Comparison of ENCODE assay signal across 23 cellular contexts in genomic region chr17:41553987-41554680, GRCh38. TPM values are rescaled to one million over a fixed set of nuclear protein-coding genes. Genes with fewer than 3 reads are reported as not detected.
DNase-seq lines count a peak whose midpoint lies in the region; ATAC-seq, FAIRE-seq and TF ChIP-seq lines count a peak whose summit lies in the region.
"Had no signal": no experiment of that assay in that cellular context is flagged by ENCODE, and none has a peak within 500 bp of the region (broad histone marks: within the 10 kb centered on the region; RNA-seq: fewer than 3 reads in every experiment).

No MANE protein-coding gene starts in this region.

- TF ChIP-seq CTCF in HepG2 (CRISPR knock-in tag; IDR thresholded peaks at IDR 0.05) (no peak), right lobe of liver (IDR thresholded peaks at IDR 0.05) (no peak)

- no peaks in the 10 kb centered on the region for H3K9me3 Mint-ChIP-seq in activated T-helper 1 cell treated with anti-CD3 and anti-CD28 coated beads, Interleukin-12 subunit alpha, Interleukin-12 subunit beta, Interleukin-2, Interleukin-4 antibody, amounts not matched to agents 30 ng/mL and 10 ng/mL and 1 ng/mL, durations not matched to agents 14 hours and 24 hours and 36 hours
- H3K9me3 Mint-ChIP-seq: activated B cell treated with CpG ODN at 0.5 μM for 24 hours; activated CD8-positive, alpha-beta T cell treated with anti-CD3 and anti-CD28 coated beads for 36 hours; activated naive CD8-positive, alpha-beta T cell treated with anti-CD3 and anti-CD28 coated beads, Interleukin-2, amount 10 ng/mL, durations not matched to agents 7 days and 5 days; stimulated activated naive CD8-positive, alpha-beta T cell treated with anti-CD3 and anti-CD28 coated beads, Interleukin-15, amount 100 ng/mL, for 72 hours had no signal

- BruUV-seq in HepG2 (replicated peaks; lab: Mats Ljungman, UMichigan) = no TSS peak

- DNase-seq in HepG2 (ENCODE audit: low spot score) = no peak
- no peak for DNase-seq in right lobe of liver
- no peak for DNase-seq in activated T-helper 1 cell treated with anti-CD3 and anti-CD28 coated beads, Interleukin-12 subunit alpha, Interleukin-12 subunit beta, Interleukin-2, Interleukin-4 antibody, amounts not matched to agents 30 ng/mL and 10 ng/mL and 1 ng/mL, durations not matched to agents 14 hours and 24 hours and 36 hours (ENCODE audit: low spot score)
- no peak for DNase-seq in stimulated activated CD4-positive, alpha-beta T cell treated with anti-CD3 and anti-CD28 coated beads, Interleukin-12 subunit alpha, Interleukin-12 subunit beta, amount 100 ng/mL, for 4 hours
- DNase-seq: activated B cell treated with CpG ODN at 0.5 μM for 24 hours; activated CD8-positive, alpha-beta T cell treated with anti-CD3 and anti-CD28 coated beads for 36 hours; activated naive CD8-positive, alpha-beta T cell treated with anti-CD3 and anti-CD28 coated beads, Interleukin-2, amount 10 ng/mL, durations not matched to agents 7 days and 5 days; activated T-cell treated with anti-CD3 and anti-CD28 coated beads, Interleukin-2, amount 50 U/mL, for 48 hours; GDM1; left lung; NCI-H1436; NCI-H748 treated with DMSO at 0.1 percent for 48 hours; OCI-M1; stimulated activated naive CD8-positive, alpha-beta T cell treated with anti-CD3 and anti-CD28 coated beads, Interleukin-15, amount 100 ng/mL, for 72 hours; T-helper 2 cell; upper lobe of right lung had no signal

- H3K9me3 ChIP-seq in HepG2 (ENCODE audit: low read length) (no peaks in the 10 kb centered on the region), right lobe of liver (no peaks in the 10 kb centered on the region)
- H3K9me3 ChIP-seq: BLaER1 treated with 17β-estradiol and CSF1 and Interleukin-3, amounts not matched to agents 10 nM and 100 nM; breast epithelium; left lung; mucosa of descending colon; right atrium auricular region; SJSA1; upper lobe of right lung had no signal

- intact Hi-C loops in HepG2 (cut with micrococcal nuclease; ENCODE audit: unreplicated experiment) (no loop called here), right lobe of liver (cut with DNase I) (loop anchor here (10.0 kb wide), 1 partner anchor 101 kb away; no protein-coding TSS in a partner anchor)
- intact Hi-C loops in activated T-helper 1 cell treated with anti-CD3 and anti-CD28 coated beads, Interleukin-12 subunit alpha, Interleukin-12 subunit beta, Interleukin-2, Interleukin-4 antibody, amounts not matched to agents 30 ng/mL and 10 ng/mL and 1 ng/mL, durations not matched to agents 14 hours and 24 hours and 36 hours (cut with micrococcal nuclease) = no loop called here

- H3K27me3 ChIP-seq in HepG2 (ENCODE audit: control insufficient read depth in 1 of 2, insufficient read depth in 2 of 2, low read length in 2 of 2) (peaks cover 4 to 37% of the 10 kb centered on the region in 2 experiments; a peak in 4 of 5 replicates), right lobe of liver (no peaks in the 10 kb centered on the region)
- H3K27me3 ChIP-seq: BLaER1 treated with 17β-estradiol and CSF1 and Interleukin-3, amounts not matched to agents 10 nM and 100 nM; breast epithelium; right atrium auricular region; SJSA1; upper lobe of right lung had no signal

- ATAC-seq in HepG2 (no peak), right lobe of liver (no peak)
- ATAC-seq: activated CD8-positive, alpha-beta T cell treated with anti-CD3 and anti-CD28 coated beads for 36 hours; left lung; stimulated activated naive CD8-positive, alpha-beta T cell treated with anti-CD3 and anti-CD28 coated beads, Interleukin-15, amount 100 ng/mL, for 72 hours; upper lobe of right lung had no signal

- no peak overlapping the region for H3K4me2 ChIP-seq in HepG2 (ENCODE audit: low read depth, low read length)
- H3K4me2 ChIP-seq: BLaER1 treated with 17β-estradiol and CSF1 and Interleukin-3, amounts not matched to agents 10 nM and 100 nM had no signal

- peaks cover 10% of the 10 kb centered on the region for H3K27me3 Mint-ChIP-seq in activated T-helper 1 cell treated with anti-CD3 and anti-CD28 coated beads, Interleukin-12 subunit alpha, Interleukin-12 subunit beta, Interleukin-2, Interleukin-4 antibody, amounts not matched to agents 30 ng/mL and 10 ng/mL and 1 ng/mL, durations not matched to agents 14 hours and 24 hours and 36 hours (ENCODE audit: insufficient read depth)

- peaks cover 5% of the 10 kb centered on the region for H3K4me1 Mint-ChIP-seq in activated T-helper 1 cell treated with anti-CD3 and anti-CD28 coated beads, Interleukin-12 subunit alpha, Interleukin-12 subunit beta, Interleukin-2, Interleukin-4 antibody, amounts not matched to agents 30 ng/mL and 10 ng/mL and 1 ng/mL, durations not matched to agents 14 hours and 24 hours and 36 hours (ENCODE audit: low read depth)

- 20% methylated on average over 8 of the region's 8 CpGs for WGBS in HepG2 (ENCODE audit: low lambda C conversion rate)
- 50% methylated on average over 7 of the region's 8 CpGs for WGBS in right lobe of liver (ENCODE audit: insufficient coverage, low coverage, low lambda C conversion rate, missing lambda C conversion rate)

- TF ChIP-seq EP300 in HepG2 (IDR thresholded peaks at IDR 0.05; ENCODE audit: low read depth in 2 of 2, low read length in 2 of 2) (no peak), HepG2 (CRISPR knock-in tag; IDR thresholded peaks at IDR 0.05; ENCODE audit: borderline replicate concordance) (no peak)

- no peak overlapping the region for H2AFZ ChIP-seq in HepG2 (ENCODE audit: low read length)

- TF ChIP-seq RAD21 in HepG2 (CRISPR knock-in tag; IDR thresholded peaks at IDR 0.05) = no peak

- H3K4me1 ChIP-seq in HepG2 (ENCODE audit: insufficient read depth, low read length) (peaks cover 18% of the 10 kb centered on the region), right lobe of liver (peaks cover 0 to 1% (median under 1%) of the 10 kb centered on the region in 4 donors)

- no peaks in the 10 kb centered on the region for H4K20me1 ChIP-seq in HepG2 (ENCODE audit: insufficient read depth, low read length)
- H4K20me1 ChIP-seq: BLaER1 treated with 17β-estradiol and CSF1 and Interleukin-3, amounts not matched to agents 10 nM and 100 nM had no signal

- CTCF ChIA-PET in HepG2 (lab: Yijun Ruan, JAX; ENCODE audit: low intra/inter-chr PET ratio, low total read pairs) = no interaction called here

- H3K9ac ChIP-seq in HepG2 (ENCODE audit: insufficient read depth, low read depth, low read length) = no peak overlapping the region
- H3K9ac ChIP-seq: BLaER1 treated with 17β-estradiol and CSF1 and Interleukin-3, amounts not matched to agents 10 nM and 100 nM had no signal

- in situ Hi-C loops in HepG2 (cut with HindIII; ENCODE audit: extremely low pct_ligation_motif_present, low pct_unique_long_range_greater_than_20kb) = no loop called here

- H3K36me3 ChIP-seq in HepG2 (replicated peaks in 1 of 2; ENCODE audit: control insufficient read depth in 1 of 2, insufficient read depth in 2 of 2, low read length in 2 of 2) = no peaks in the 10 kb centered on the region
- H3K36me3 ChIP-seq in right lobe of liver = no peaks in the 10 kb centered on the region
- H3K36me3 ChIP-seq: BLaER1 treated with 17β-estradiol and CSF1 and Interleukin-3, amounts not matched to agents 10 nM and 100 nM; breast epithelium; left lung; right atrium auricular region; SJSA1; upper lobe of right lung had no signal

- H3K4me3 ChIP-seq in HepG2 (replicated peaks in 1 of 3; ENCODE audit: insufficient read depth in 1 of 3, low read depth in 2 of 3, low read length in 3 of 3) = no peak overlapping the region
- no peak overlapping the region for H3K4me3 ChIP-seq in right lobe of liver
- H3K4me3 ChIP-seq: BLaER1 treated with 17β-estradiol and CSF1 and Interleukin-3, amounts not matched to agents 10 nM and 100 nM; breast epithelium; left lung; mucosa of descending colon; right atrium auricular region; SJSA1; upper lobe of right lung had no signal

- POLR2A ChIA-PET in HepG2 (lab: Yijun Ruan, JAX) = no interaction called here

- no peak overlapping the region for H3K27ac ChIP-seq in HepG2 (ENCODE audit: extremely low read length, insufficient read depth, low read length)
- H3K27ac ChIP-seq in right lobe of liver = no peak overlapping the region
- H3K27ac ChIP-seq: BLaER1 treated with 17β-estradiol and CSF1 and Interleukin-3, amounts not matched to agents 10 nM and 100 nM; breast epithelium; left lung; right atrium auricular region; SJSA1; upper lobe of right lung had no signal

- no peaks in the 10 kb centered on the region for H3K36me3 Mint-ChIP-seq in activated T-helper 1 cell treated with anti-CD3 and anti-CD28 coated beads, Interleukin-12 subunit alpha, Interleukin-12 subunit beta, Interleukin-2, Interleukin-4 antibody, amounts not matched to agents 30 ng/mL and 10 ng/mL and 1 ng/mL, durations not matched to agents 14 hours and 24 hours and 36 hours (ENCODE audit: low read depth)
- H3K36me3 Mint-ChIP-seq: activated naive CD8-positive, alpha-beta T cell treated with anti-CD3 and anti-CD28 coated beads, Interleukin-2, amount 10 ng/mL, durations not matched to agents 7 days and 5 days had no signal

- no peak for FAIRE-seq in HepG2 (lab: Jason Lieb, UNC)
- FAIRE-seq: A204.1, GM12892 had no signal

- H3K27ac Mint-ChIP-seq in activated T-helper 1 cell treated with anti-CD3 and anti-CD28 coated beads, Interleukin-12 subunit alpha, Interleukin-12 subunit beta, Interleukin-2, Interleukin-4 antibody, amounts not matched to agents 30 ng/mL and 10 ng/mL and 1 ng/mL, durations not matched to agents 14 hours and 24 hours and 36 hours = no peak overlapping the region
- H3K27ac Mint-ChIP-seq: activated B cell treated with CpG ODN at 0.5 μM for 24 hours; activated CD8-positive, alpha-beta T cell treated with anti-CD3 and anti-CD28 coated beads for 36 hours; activated naive CD8-positive, alpha-beta T cell treated with anti-CD3 and anti-CD28 coated beads, Interleukin-2, amount 10 ng/mL, durations not matched to agents 7 days and 5 days had no signal

- H3K79me2 ChIP-seq in HepG2 (ENCODE audit: insufficient read depth, low read length) = no peaks in the 10 kb centered on the region

- H3K4me3 Mint-ChIP-seq in activated T-helper 1 cell treated with anti-CD3 and anti-CD28 coated beads, Interleukin-12 subunit alpha, Interleukin-12 subunit beta, Interleukin-2, Interleukin-4 antibody, amounts not matched to agents 30 ng/mL and 10 ng/mL and 1 ng/mL, durations not matched to agents 14 hours and 24 hours and 36 hours = no peak overlapping the region
- H3K4me3 Mint-ChIP-seq: activated B cell treated with CpG ODN at 0.5 μM for 24 hours; activated CD8-positive, alpha-beta T cell treated with anti-CD3 and anti-CD28 coated beads for 36 hours; activated naive CD8-positive, alpha-beta T cell treated with anti-CD3 and anti-CD28 coated beads, Interleukin-2, amount 10 ng/mL, durations not matched to agents 7 days and 5 days; stimulated activated naive CD8-positive, alpha-beta T cell treated with anti-CD3 and anti-CD28 coated beads, Interleukin-15, amount 100 ng/mL, for 72 hours had no signal

- TF ChIP-seq POLR2A in HepG2 (IDR thresholded peaks at IDR 0.05; ENCODE audit: insufficient read depth in 1 of 2, low read depth in 2 of 2, low read length in 2 of 2) = no peak
- no peak for TF ChIP-seq POLR2A in right lobe of liver (IDR thresholded peaks at IDR 0.05)

RNA-seq across cellular contexts. Expression of gene KRT9, which starts 17.7 kb away (rescaled TPM):
- not detected in 2 replicates for total RNA-seq in HepG2 (2016; rRNA removed; fragmentation: Illumina TruSeq; extraction: Trizol)
- not detected in 2 replicates for total RNA-seq in HepG2 (2016; cell fraction: cytosol; rRNA removed; fragmentation: Illumina TruSeq; extraction: Trizol; ENCODE audit: low read depth)
- not detected in 2 replicates for total RNA-seq in HepG2 (2016; cell fraction: insoluble cytoplasmic fraction; rRNA removed; fragmentation: Illumina TruSeq; extraction: Trizol)
- not detected in 2 replicates for total RNA-seq in HepG2 (2016; cell fraction: membrane; rRNA removed; fragmentation: Illumina TruSeq; extraction: Trizol)
- not detected in 2 replicates for total RNA-seq in HepG2 (2016; cell fraction: nucleus; rRNA removed; fragmentation: Illumina TruSeq; extraction: Trizol)
- polyA plus RNA-seq in HepG2 (2011; rRNA removed) = not detected in 2 replicates
- polyA plus RNA-seq in HepG2 (2011; cell fraction: cytosol; rRNA removed) = not detected in 2 replicates
- not detected in 2 replicates for polyA plus RNA-seq in HepG2 (2011; cell fraction: nucleus; rRNA removed)
- not detected in 2 replicates for polyA plus RNA-seq in HepG2 (2012)
- polyA plus RNA-seq in HepG2 (2016; cell fraction: cytosol; fragmentation: Illumina TruSeq; extraction: Trizol; ENCODE audit: low read depth) = not detected in 2 replicates
- polyA plus RNA-seq in HepG2 (2016; cell fraction: insoluble cytoplasmic fraction; fragmentation: Illumina TruSeq; extraction: Trizol; ENCODE audit: low read depth) = not detected in 2 replicates
- polyA plus RNA-seq in HepG2 (2016; cell fraction: membrane; fragmentation: Illumina TruSeq; extraction: Trizol; ENCODE audit: low read depth) = not detected in 2 replicates
- polyA plus RNA-seq in HepG2 (2016; cell fraction: nucleus; fragmentation: Illumina TruSeq; extraction: Trizol; ENCODE audit: insufficient read depth, low read depth) = not detected in 2 replicates
- polyA minus RNA-seq in HepG2 (2011; rRNA and poly(A)+ RNA removed; ENCODE audit: low replicate concordance) = 0.19 TPM in 1 of 2 replicates, not detected in the other
- not detected in 2 replicates for polyA minus RNA-seq in HepG2 (2011; cell fraction: cytosol; rRNA and poly(A)+ RNA removed)
- not detected in 2 replicates for polyA minus RNA-seq in HepG2 (2011; cell fraction: nucleus; rRNA and poly(A)+ RNA removed)
- not detected for total RNA-seq in right lobe of liver
- total RNA-seq in activated T-helper 1 cell treated with anti-CD3 and anti-CD28 coated beads, Interleukin-12 subunit alpha, Interleukin-12 subunit beta, Interleukin-2, Interleukin-4 antibody, amounts not matched to agents 30 ng/mL and 10 ng/mL and 1 ng/mL, durations not matched to agents 14 hours and 24 hours and 36 hours = not detected in 2 replicates
- total RNA-seq: activated B cell treated with CpG ODN at 0.5 μM for 24 hours; activated CD8-positive, alpha-beta T cell treated with anti-CD3 and anti-CD28 coated beads for 36 hours; activated naive CD8-positive, alpha-beta T cell treated with anti-CD3 and anti-CD28 coated beads, Interleukin-2, amount 10 ng/mL, durations not matched to agents 7 days and 5 days; left lung; mucosa of descending colon; right atrium auricular region; SJSA1; upper lobe of right lung had no signal

RNA-seq across cellular contexts. Expression of gene KRT19, which starts 26.0 kb away (rescaled TPM):
- total RNA-seq in HepG2 (2016; rRNA removed; fragmentation: Illumina TruSeq; extraction: Trizol) = 114 and 131 TPM in 2 replicates
- total RNA-seq in HepG2 (2016; cell fraction: cytosol; rRNA removed; fragmentation: Illumina TruSeq; extraction: Trizol; ENCODE audit: low read depth) = 56.4 and 59.6 TPM in 2 replicates
- 112 and 133 TPM in 2 replicates for total RNA-seq in HepG2 (2016; cell fraction: insoluble cytoplasmic fraction; rRNA removed; fragmentation: Illumina TruSeq; extraction: Trizol)
- total RNA-seq in HepG2 (2016; cell fraction: membrane; rRNA removed; fragmentation: Illumina TruSeq; extraction: Trizol) = 51.6 and 55.7 TPM in 2 replicates
- 57.9 and 58.1 TPM in 2 replicates for total RNA-seq in HepG2 (2016; cell fraction: nucleus; rRNA removed; fragmentation: Illumina TruSeq; extraction: Trizol)
- 142 and 154 TPM in 2 replicates for polyA plus RNA-seq in HepG2 (2011; rRNA removed)
- 133 and 195 TPM in 2 replicates for polyA plus RNA-seq in HepG2 (2011; cell fraction: cytosol; rRNA removed)
- polyA plus RNA-seq in HepG2 (2011; cell fraction: nucleus; rRNA removed) = 87.0 and 93.3 TPM in 2 replicates
- 47.9 and 55.2 TPM in 2 replicates for polyA plus RNA-seq in HepG2 (2012)
- 48.0 and 50.3 TPM in 2 replicates for polyA plus RNA-seq in HepG2 (2016; cell fraction: cytosol; fragmentation: Illumina TruSeq; extraction: Trizol; ENCODE audit: low read depth)
- polyA plus RNA-seq in HepG2 (2016; cell fraction: insoluble cytoplasmic fraction; fragmentation: Illumina TruSeq; extraction: Trizol; ENCODE audit: low read depth) = 100 and 108 TPM in 2 replicates
- polyA plus RNA-seq in HepG2 (2016; cell fraction: membrane; fragmentation: Illumina TruSeq; extraction: Trizol; ENCODE audit: low read depth) = 41.2 and 41.6 TPM in 2 replicates
- 79.3 and 85.0 TPM in 2 replicates for polyA plus RNA-seq in HepG2 (2016; cell fraction: nucleus; fragmentation: Illumina TruSeq; extraction: Trizol; ENCODE audit: insufficient read depth, low read depth)
- 163 and 173 TPM in 2 replicates for polyA minus RNA-seq in HepG2 (2011; rRNA and poly(A)+ RNA removed; ENCODE audit: low replicate concordance)
- 82.1 and 108 TPM in 2 replicates for polyA minus RNA-seq in HepG2 (2011; cell fraction: cytosol; rRNA and poly(A)+ RNA removed)
- polyA minus RNA-seq in HepG2 (2011; cell fraction: nucleus; rRNA and poly(A)+ RNA removed) = 23.6 and 27.8 TPM in 2 replicates
- 1 to 10 TPM in 5 of 6 experiments, under 1 TPM in 1; 0.87 to 4.3 (median 2.5) TPM for total RNA-seq in right lobe of liver
- not detected in 2 replicates for total RNA-seq in activated T-helper 1 cell treated with anti-CD3 and anti-CD28 coated beads, Interleukin-12 subunit alpha, Interleukin-12 subunit beta, Interleukin-2, Interleukin-4 antibody, amounts not matched to agents 30 ng/mL and 10 ng/mL and 1 ng/mL, durations not matched to agents 14 hours and 24 hours and 36 hours
- total RNA-seq: activated B cell treated with CpG ODN at 0.5 μM for 24 hours; activated CD8-positive, alpha-beta T cell treated with anti-CD3 and anti-CD28 coated beads for 36 hours; activated naive CD8-positive, alpha-beta T cell treated with anti-CD3 and anti-CD28 coated beads, Interleukin-2, amount 10 ng/mL, durations not matched to agents 7 days and 5 days; SJSA1 had no signal

RNA-seq across cellular contexts. Expression of gene KRT14, which starts 32.6 kb away (rescaled TPM):
- total RNA-seq in HepG2 (2016; rRNA removed; fragmentation: Illumina TruSeq; extraction: Trizol) (not detected in 2 replicates), right lobe of liver (under 1 TPM in 1 of 6 experiments, not detected in 5; 0.24 TPM)
- not detected in 2 replicates for total RNA-seq in HepG2 (2016; cell fraction: cytosol; rRNA removed; fragmentation: Illumina TruSeq; extraction: Trizol; ENCODE audit: low read depth)
- total RNA-seq in HepG2 (2016; cell fraction: insoluble cytoplasmic fraction; rRNA removed; fragmentation: Illumina TruSeq; extraction: Trizol) = not detected in 2 replicates
- not detected in 2 replicates for total RNA-seq in HepG2 (2016; cell fraction: membrane; rRNA removed; fragmentation: Illumina TruSeq; extraction: Trizol)
- total RNA-seq in HepG2 (2016; cell fraction: nucleus; rRNA removed; fragmentation: Illumina TruSeq; extraction: Trizol) = not detected in 2 replicates
- polyA plus RNA-seq in HepG2 (2011; rRNA removed) = 0.09 and 0.37 TPM in 2 replicates
- 0.03 and 0.04 TPM in 2 replicates for polyA plus RNA-seq in HepG2 (2011; cell fraction: cytosol; rRNA removed)
- not detected in 2 replicates for polyA plus RNA-seq in HepG2 (2011; cell fraction: nucleus; rRNA removed)
- not detected in 2 replicates for polyA plus RNA-seq in HepG2 (2012)
- not detected in 2 replicates for polyA plus RNA-seq in HepG2 (2016; cell fraction: cytosol; fragmentation: Illumina TruSeq; extraction: Trizol; ENCODE audit: low read depth)
- not detected in 2 replicates for polyA plus RNA-seq in HepG2 (2016; cell fraction: insoluble cytoplasmic fraction; fragmentation: Illumina TruSeq; extraction: Trizol; ENCODE audit: low read depth)
- not detected in 2 replicates for polyA plus RNA-seq in HepG2 (2016; cell fraction: membrane; fragmentation: Illumina TruSeq; extraction: Trizol; ENCODE audit: low read depth)
- not detected in 2 replicates for polyA plus RNA-seq in HepG2 (2016; cell fraction: nucleus; fragmentation: Illumina TruSeq; extraction: Trizol; ENCODE audit: insufficient read depth, low read depth)
- 9.6 TPM in 1 of 2 replicates, not detected in the other for polyA minus RNA-seq in HepG2 (2011; rRNA and poly(A)+ RNA removed; ENCODE audit: low replicate concordance)
- not detected in 2 replicates for polyA minus RNA-seq in HepG2 (2011; cell fraction: cytosol; rRNA and poly(A)+ RNA removed)
- polyA minus RNA-seq in HepG2 (2011; cell fraction: nucleus; rRNA and poly(A)+ RNA removed) = not detected in 2 replicates
- not detected in 2 replicates for total RNA-seq in activated T-helper 1 cell treated with anti-CD3 and anti-CD28 coated beads, Interleukin-12 subunit alpha, Interleukin-12 subunit beta, Interleukin-2, Interleukin-4 antibody, amounts not matched to agents 30 ng/mL and 10 ng/mL and 1 ng/mL, durations not matched to agents 14 hours and 24 hours and 36 hours
- total RNA-seq: activated B cell treated with CpG ODN at 0.5 μM for 24 hours; activated CD8-positive, alpha-beta T cell treated with anti-CD3 and anti-CD28 coated beads for 36 hours; activated naive CD8-positive, alpha-beta T cell treated with anti-CD3 and anti-CD28 coated beads, Interleukin-2, amount 10 ng/mL, durations not matched to agents 7 days and 5 days; upper lobe of right lung had no signal

RNA-seq across cellular contexts. Expression of gene KRT15, which starts 35.4 kb away (rescaled TPM):
- total RNA-seq in HepG2 (2016; rRNA removed; fragmentation: Illumina TruSeq; extraction: Trizol) = 0.46 and 0.94 TPM in 2 replicates
- total RNA-seq in HepG2 (2016; cell fraction: cytosol; rRNA removed; fragmentation: Illumina TruSeq; extraction: Trizol; ENCODE audit: low read depth) = 0.26 and 0.30 TPM in 2 replicates
- total RNA-seq in HepG2 (2016; cell fraction: insoluble cytoplasmic fraction; rRNA removed; fragmentation: Illumina TruSeq; extraction: Trizol) = 0.52 and 0.62 TPM in 2 replicates
- 0.53 and 0.59 TPM in 2 replicates for total RNA-seq in HepG2 (2016; cell fraction: membrane; rRNA removed; fragmentation: Illumina TruSeq; extraction: Trizol)
- total RNA-seq in HepG2 (2016; cell fraction: nucleus; rRNA removed; fragmentation: Illumina TruSeq; extraction: Trizol) = 0.63 and 1.2 TPM in 2 replicates
- polyA plus RNA-seq in HepG2 (2011; rRNA removed) = 0.63 and 1.2 TPM in 2 replicates
- polyA plus RNA-seq in HepG2 (2011; cell fraction: cytosol; rRNA removed) = 0.85 and 0.87 TPM in 2 replicates
- 1.6 and 2.2 TPM in 2 replicates for polyA plus RNA-seq in HepG2 (2011; cell fraction: nucleus; rRNA removed)
- 0.27 and 0.33 TPM in 2 replicates for polyA plus RNA-seq in HepG2 (2012)
- 0.18 and 0.42 TPM in 2 replicates for polyA plus RNA-seq in HepG2 (2016; cell fraction: cytosol; fragmentation: Illumina TruSeq; extraction: Trizol; ENCODE audit: low read depth)
- polyA plus RNA-seq in HepG2 (2016; cell fraction: insoluble cytoplasmic fraction; fragmentation: Illumina TruSeq; extraction: Trizol; ENCODE audit: low read depth) = 0.56 and 0.61 TPM in 2 replicates
- polyA plus RNA-seq in HepG2 (2016; cell fraction: membrane; fragmentation: Illumina TruSeq; extraction: Trizol; ENCODE audit: low read depth) = 0.31 and 0.50 TPM in 2 replicates
- 1.0 TPM in 2 replicates for polyA plus RNA-seq in HepG2 (2016; cell fraction: nucleus; fragmentation: Illumina TruSeq; extraction: Trizol; ENCODE audit: insufficient read depth, low read depth)
- polyA minus RNA-seq in HepG2 (2011; rRNA and poly(A)+ RNA removed; ENCODE audit: low replicate concordance) = 0.28 and 4.2 TPM in 2 replicates
- polyA minus RNA-seq in HepG2 (2011; cell fraction: cytosol; rRNA and poly(A)+ RNA removed) = 1.1 TPM in 1 of 2 replicates, not detected in the other
- 0.39 and 0.62 TPM in 2 replicates for polyA minus RNA-seq in HepG2 (2011; cell fraction: nucleus; rRNA and poly(A)+ RNA removed)
- not detected for total RNA-seq in right lobe of liver
- total RNA-seq in activated T-helper 1 cell treated with anti-CD3 and anti-CD28 coated beads, Interleukin-12 subunit alpha, Interleukin-12 subunit beta, Interleukin-2, Interleukin-4 antibody, amounts not matched to agents 30 ng/mL and 10 ng/mL and 1 ng/mL, durations not matched to agents 14 hours and 24 hours and 36 hours = not detected in 2 replicates
- total RNA-seq: activated B cell treated with CpG ODN at 0.5 μM for 24 hours; activated CD8-positive, alpha-beta T cell treated with anti-CD3 and anti-CD28 coated beads for 36 hours; activated naive CD8-positive, alpha-beta T cell treated with anti-CD3 and anti-CD28 coated beads, Interleukin-2, amount 10 ng/mL, durations not matched to agents 7 days and 5 days had no signal

RNA-seq across cellular contexts. Expression of gene KRT13, which starts 48.7 kb away (rescaled TPM):
- not detected in 2 replicates for total RNA-seq in HepG2 (2016; rRNA removed; fragmentation: Illumina TruSeq; extraction: Trizol)
- total RNA-seq in HepG2 (2016; cell fraction: cytosol; rRNA removed; fragmentation: Illumina TruSeq; extraction: Trizol; ENCODE audit: low read depth) = not detected in 2 replicates
- not detected in 2 replicates for total RNA-seq in HepG2 (2016; cell fraction: insoluble cytoplasmic fraction; rRNA removed; fragmentation: Illumina TruSeq; extraction: Trizol)
- not detected in 2 replicates for total RNA-seq in HepG2 (2016; cell fraction: membrane; rRNA removed; fragmentation: Illumina TruSeq; extraction: Trizol)
- not detected in 2 replicates for total RNA-seq in HepG2 (2016; cell fraction: nucleus; rRNA removed; fragmentation: Illumina TruSeq; extraction: Trizol)
- polyA plus RNA-seq in HepG2 (2011; rRNA removed) = 0.30 TPM in 1 of 2 replicates, not detected in the other
- polyA plus RNA-seq in HepG2 (2011; cell fraction: cytosol; rRNA removed) = 0.05 TPM in 1 of 2 replicates, not detected in the other
- 0.09 TPM in 1 of 2 replicates, not detected in the other for polyA plus RNA-seq in HepG2 (2011; cell fraction: nucleus; rRNA removed)
- polyA plus RNA-seq in HepG2 (2012) = not detected in 2 replicates
- polyA plus RNA-seq in HepG2 (2016; cell fraction: cytosol; fragmentation: Illumina TruSeq; extraction: Trizol; ENCODE audit: low read depth) = not detected in 2 replicates
- not detected in 2 replicates for polyA plus RNA-seq in HepG2 (2016; cell fraction: insoluble cytoplasmic fraction; fragmentation: Illumina TruSeq; extraction: Trizol; ENCODE audit: low read depth)
- not detected in 2 replicates for polyA plus RNA-seq in HepG2 (2016; cell fraction: membrane; fragmentation: Illumina TruSeq; extraction: Trizol; ENCODE audit: low read depth)
- polyA plus RNA-seq in HepG2 (2016; cell fraction: nucleus; fragmentation: Illumina TruSeq; extraction: Trizol; ENCODE audit: insufficient read depth, low read depth) = not detected in 2 replicates
- 0.70 TPM in 1 of 2 replicates, not detected in the other for polyA minus RNA-seq in HepG2 (2011; rRNA and poly(A)+ RNA removed; ENCODE audit: low replicate concordance)
- not detected in 2 replicates for polyA minus RNA-seq in HepG2 (2011; cell fraction: cytosol; rRNA and poly(A)+ RNA removed)
- polyA minus RNA-seq in HepG2 (2011; cell fraction: nucleus; rRNA and poly(A)+ RNA removed) = not detected in 2 replicates
- 1 to 10 TPM in 1 of 6 experiments, not detected in 5; 1.6 TPM for total RNA-seq in right lobe of liver
- total RNA-seq in activated T-helper 1 cell treated with anti-CD3 and anti-CD28 coated beads, Interleukin-12 subunit alpha, Interleukin-12 subunit beta, Interleukin-2, Interleukin-4 antibody, amounts not matched to agents 30 ng/mL and 10 ng/mL and 1 ng/mL, durations not matched to agents 14 hours and 24 hours and 36 hours = not detected in 2 replicates
- total RNA-seq: activated B cell treated with CpG ODN at 0.5 μM for 24 hours; activated CD8-positive, alpha-beta T cell treated with anti-CD3 and anti-CD28 coated beads for 36 hours; activated naive CD8-positive, alpha-beta T cell treated with anti-CD3 and anti-CD28 coated beads, Interleukin-2, amount 10 ng/mL, durations not matched to agents 7 days and 5 days; right atrium auricular region; SJSA1 had no signal

Comparison
In these comparisons a context has a peak if more than half of its experiments do, and no peak if none do; other contexts are left out.
1. RNA of gene KRT19, which starts 26.0 kb away (total RNA-seq): 51.6 to 133 TPM in HepG2; 0.87 to 4.3 TPM in right lobe of liver and not detected in activated T-helper 1 cell treated with anti-CD3 and anti-CD28 coated beads, Interleukin-12 subunit alpha, Interleukin-12 subunit beta, Interleukin-2, Interleukin-4 antibody, amounts not matched to agents 30 ng/mL and 10 ng/mL and 1 ng/mL, durations not matched to agents 14 hours and 24 hours and 36 hours; every median in the first group is over 10 times any median in the second.
2. intact Hi-C loops: an anchor here in right lobe of liver (10.0 kb wide); none called in HepG2 and activated T-helper 1 cell treated with anti-CD3 and anti-CD28 coated beads, Interleukin-12 subunit alpha, Interleukin-12 subunit beta, Interleukin-2, Interleukin-4 antibody, amounts not matched to agents 30 ng/mL and 10 ng/mL and 1 ng/mL, durations not matched to agents 14 hours and 24 hours and 36 hours.